1 cellular context compared by ENCODE assay signal in genomic region chr14:36450550-36450949, GRCh38.
TF ChIP-seq lines count a peak whose summit lies in the region.

No MANE protein-coding gene starts in this region.

TF ChIP-seq in H1, 55 proteins besides CTCF, POLR2A, EP300 and RAD21:
- TF ChIP-seq TAF7 (optimal IDR thresholded peaks at IDR 0.05; ENCODE audit: borderline replicate concordance, low read depth, low read length) (no peak), ZNF274 (IDR thresholded peaks at IDR 0.05; ENCODE audit: borderline replicate concordance, extremely low read depth, low read length) (no peak), SAP30 (IDR thresholded peaks at IDR 0.05; ENCODE audit: insufficient read depth, insufficient replicate concordance, low read length) (no peak), ATF3 (IDR thresholded peaks at IDR 0.05; ENCODE audit: insufficient read depth, low read depth, low read length) (no peak), POU5F1 (IDR thresholded peaks at IDR 0.05; ENCODE audit: low read depth, low read length) (no peak), SIN3A (conservative IDR thresholded peaks at IDR 0.05 in 1 of 2, IDR thresholded peaks at IDR 0.05 in 1 of 2; ENCODE audit: low read depth in 1 of 2, low read length in 2 of 2) (no peak), RXRA (IDR thresholded peaks at IDR 0.05; ENCODE audit: insufficient read depth, low read depth, low read length) (no peak), RFX5 (IDR thresholded peaks at IDR 0.05; ENCODE audit: borderline replicate concordance, low read depth, low read length) (no peak), SP4 (IDR thresholded peaks at IDR 0.05; ENCODE audit: low read length) (no peak), NANOG (IDR thresholded peaks at IDR 0.05; ENCODE audit: insufficient read depth, low read depth, low read length, poor library complexity, severe bottlenecking) (no peak), USF2 (IDR thresholded peaks at IDR 0.05; ENCODE audit: low read length) (no peak), SP2 (IDR thresholded peaks at IDR 0.05; ENCODE audit: low read length) (no peak), ATF2 (IDR thresholded peaks at IDR 0.05; ENCODE audit: low read length) (no peak)
